8 cellular contexts compared by ENCODE assay signal in the genomic region with DNA sequence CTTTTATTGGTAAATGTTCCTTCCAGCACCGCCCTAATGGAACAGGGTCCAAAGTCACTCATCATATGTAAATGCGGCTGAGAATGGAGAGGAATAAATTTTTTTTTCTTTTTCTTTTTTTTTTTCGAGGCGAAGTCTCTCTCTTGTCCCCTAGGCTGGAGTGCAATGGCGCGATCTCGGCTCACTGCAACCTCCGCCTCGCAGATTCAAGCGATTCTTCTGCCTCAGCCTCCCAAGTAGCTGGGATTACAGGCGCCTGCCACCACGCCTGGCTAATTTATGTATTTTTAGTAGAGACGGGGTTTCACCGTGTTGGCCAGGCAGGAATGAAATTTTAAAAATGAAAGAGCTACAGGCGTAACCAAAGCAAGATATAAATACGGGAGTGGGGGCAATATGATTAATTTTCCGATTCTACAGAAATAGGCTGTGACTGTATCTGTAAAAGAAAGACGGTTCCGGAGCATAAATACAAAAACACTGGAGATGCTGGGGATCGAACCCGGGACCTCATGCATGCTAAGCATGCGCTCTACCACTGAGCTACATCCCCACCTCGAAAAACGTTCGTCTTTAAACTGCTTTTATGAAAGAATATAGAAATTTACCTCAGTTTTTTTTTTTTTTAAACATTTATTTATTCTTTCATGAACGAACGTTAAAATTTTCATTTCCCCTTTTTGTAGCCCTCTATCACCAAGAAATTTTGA.
DNase-seq lines count a peak whose midpoint lies in the region; ATAC-seq and TF ChIP-seq lines count a peak whose summit lies in the region.

No MANE protein-coding gene starts in this region.

- peaks cover 14% of the 10 kb centered on the region for H3K36me3 Mint-ChIP-seq in central memory CD8-positive, alpha-beta T cell (ENCODE audit: insufficient read depth)

- H3K27ac Mint-ChIP-seq in central memory CD8-positive, alpha-beta T cell (ENCODE audit: low read depth): peak overlapping the region; percentile 79

- WGBS in prostate gland: 7% methylated on average over 27 of the region's 27 CpGs

- H3K36me3 ChIP-seq in kidney epithelial cell (ENCODE audit: control insufficient read depth, insufficient read depth, low read length) (no peaks in the 10 kb centered on the region), prostate gland (no peaks in the 10 kb centered on the region)

- intact Hi-C loops in prostate gland (cut with DNase I): no loop called here

- peaks cover 60% of the 10 kb centered on the region for H3K27me3 Mint-ChIP-seq in central memory CD8-positive, alpha-beta T cell

- no peak for DNase-seq in AG09309 (ENCODE audit: low read depth)
- DNase-seq in GM20000 (ENCODE audit: low spot score): peak; percentile 60
- peak; percentile 86 for DNase-seq in NAMALWA (ENCODE audit: low spot score)
- peak; percentile 60 for DNase-seq in UCSD-AML1 (lab: John Stamatoyannopoulos, UW; ENCODE audit: unreplicated experiment)
- DNase-seq in central memory CD8-positive, alpha-beta T cell (ENCODE audit: low spot score in 2 of 2): no peak
- DNase-seq in kidney epithelial cell (ENCODE audit: low read depth): no peak
- peak; percentile 53 to 67 for DNase-seq in stimulated activated CD4-positive, alpha-beta T cell treated with anti-CD3 and anti-CD28 coated beads, Interleukin-2, amount 100 ng/mL, for 48 hours
- DNase-seq in prostate gland (ENCODE audit: low spot score): no peak

- ATAC-seq in central memory CD8-positive, alpha-beta T cell (replicated peaks; ENCODE audit: extremely low read depth, poor library complexity, severe bottlenecking): no peak

- H3K27ac ChIP-seq in prostate gland: no peak overlapping the region

- H3K9me3 ChIP-seq in prostate gland: no peaks in the 10 kb centered on the region

- H3K4me3 Mint-ChIP-seq in central memory CD8-positive, alpha-beta T cell: peak overlapping the region; percentile 59

- no peak for TF ChIP-seq POLR2A in prostate gland (IDR thresholded peaks at IDR 0.05)

- H3K9me3 Mint-ChIP-seq in central memory CD8-positive, alpha-beta T cell: no peaks in the 10 kb centered on the region

- no peaks in the 10 kb centered on the region for H3K4me1 Mint-ChIP-seq in central memory CD8-positive, alpha-beta T cell

- H3K27me3 ChIP-seq in kidney epithelial cell (ENCODE audit: control insufficient read depth, insufficient read depth, low read length): peaks cover 2% of the 10 kb centered on the region
- H3K27me3 ChIP-seq in prostate gland (replicated peaks; ENCODE audit: insufficient read depth): no peaks in the 10 kb centered on the region

- H3K4me3 ChIP-seq in AG09309 (ENCODE audit: control insufficient read depth, low read depth, low read length): peak overlapping the region; percentile 40
- peak overlapping the region; percentile 46 for H3K4me3 ChIP-seq in kidney epithelial cell (ENCODE audit: low read depth, low read length)
- H3K4me3 ChIP-seq in prostate gland: peak overlapping the region in 1 of 2 donors; percentile 23

- no peak for TF ChIP-seq CTCF in AG09309 (IDR thresholded peaks at IDR 0.05; ENCODE audit: control insufficient read depth, insufficient read depth, low read depth, low read length, missing control alignments)
- no peak for TF ChIP-seq CTCF in GM20000 (IDR thresholded peaks at IDR 0.05; ENCODE audit: extremely low read depth, missing control alignments)
- no peak for TF ChIP-seq CTCF in kidney epithelial cell (IDR thresholded peaks at IDR 0.05; ENCODE audit: insufficient read depth, low read length, poor library complexity, severe bottlenecking)
- TF ChIP-seq CTCF in prostate gland (IDR thresholded peaks at IDR 0.05): no peak

- no peaks in the 10 kb centered on the region for H3K4me1 ChIP-seq in prostate gland (replicated peaks)

Comparison
In these comparisons a context has a peak if more than half of its experiments do, and no peak if none do; other contexts are left out.
1. DNase-seq: peak in GM20000 (single experiment), NAMALWA (single experiment), UCSD-AML1 (single experiment) and stimulated activated CD4-positive, alpha-beta T cell treated with anti-CD3 and anti-CD28 coated beads, Interleukin-2, amount 100 ng/mL, for 48 hours (2 of 2); none in AG09309 (single experiment), central memory CD8-positive, alpha-beta T cell (0 of 2), kidney epithelial cell (single experiment) and prostate gland (single experiment).